Comparison of ENCODE assay signal across 23 cellular contexts in genomic region chr12:47841506-47841905, GRCh38.
"Had no signal": no experiment of that assay in that cellular context is flagged by ENCODE, and none has a peak within 500 bp of the region (broad histone marks: within the 10 kb centered on the region; RNA-seq: fewer than 3 reads in every experiment).

No MANE protein-coding gene starts in this region.

- DNase-seq: activated CD4-positive, alpha-beta T cell treated with anti-CD3 and anti-CD28 coated beads, Interleukin-2, amount 50 U/mL, for 48 hours; activated CD4-positive, CD25-positive, alpha-beta regulatory T cell treated with anti-CD3 and anti-CD28 coated beads, Interleukin-2, amount 50 U/mL, for 72 hours; aorta; caudate nucleus; effector CD4-positive, alpha-beta T cell; erythroblast; glutamatergic neuron; hippocampal formation; naive B cell; SK-N-SH; small intestine; stimulated activated CD4-positive, alpha-beta T cell treated with anti-CD3 and anti-CD28 coated beads, Interleukin-15, amount 100 ng/mL, for 24 hours; stimulated activated naive B cell treated with anti-CD40 and anti-IgM and Interleukin-4, amounts not matched to agents 10 μg/mL and 1 μg/mL and 100 μg/mL, for 72 hours; T-helper 2 cell; testis; trophoblast cell; uterus; WERI-Rb-1 had no signal

- H3K9me3 Mint-ChIP-seq: dendritic cell treated with granulocyte-macrophage colony-stimulating factor and Interleukin-4, amounts not matched to agents 40 ng/mL and 50 ng/mL, for 4 days; memory B cell; naive B cell; neural progenitor cell; stimulated activated naive B cell treated with anti-CD40 and anti-IgM and Interleukin-4, amounts not matched to agents 10 μg/mL and 1 μg/mL and 100 μg/mL, for 72 hours had no signal

- H3K27ac ChIP-seq: neural progenitor cell, testis, uterus, WERI-Rb-1 had no signal

- H3K27ac Mint-ChIP-seq: dendritic cell treated with granulocyte-macrophage colony-stimulating factor and Interleukin-4, amounts not matched to agents 40 ng/mL and 50 ng/mL, for 4 days; memory B cell; stimulated activated naive B cell treated with anti-CD40 and anti-IgM and Interleukin-4, amounts not matched to agents 10 μg/mL and 1 μg/mL and 100 μg/mL, for 72 hours had no signal

- ATAC-seq: sciatic nerve; stimulated activated naive B cell treated with anti-CD40 and anti-IgM and Interleukin-4, amounts not matched to agents 10 μg/mL and 1 μg/mL and 100 μg/mL, for 72 hours had no signal

- H3K4me1 ChIP-seq: neural progenitor cell, uterus had no signal

- H3K9me3 ChIP-seq: SK-N-SH, testis, uterus had no signal

- H3K36me3 ChIP-seq: neural progenitor cell, uterus, WERI-Rb-1 had no signal

- H3K27me3 Mint-ChIP-seq: stimulated activated naive B cell treated with anti-CD40 and anti-IgM and Interleukin-4, amounts not matched to agents 10 μg/mL and 1 μg/mL and 100 μg/mL, for 72 hours had no signal

- H3K27me3 ChIP-seq: neural progenitor cell, testis, uterus had no signal

- H3K36me3 Mint-ChIP-seq: brain, memory B cell, naive B cell, neural progenitor cell had no signal

- H3K4me3 ChIP-seq: neural progenitor cell, testis, uterus had no signal

- H3K4me3 Mint-ChIP-seq: brain; dendritic cell treated with granulocyte-macrophage colony-stimulating factor and Interleukin-4, amounts not matched to agents 40 ng/mL and 50 ng/mL, for 4 days; memory B cell; naive B cell; neural progenitor cell; stimulated activated naive B cell treated with anti-CD40 and anti-IgM and Interleukin-4, amounts not matched to agents 10 μg/mL and 1 μg/mL and 100 μg/mL, for 72 hours had no signal
